ENCODE assay signal across 19 cellular contexts in genomic region chr15:73087121-73087520, GRCh38.
"Had no signal": no experiment of that assay in that cellular context is flagged by ENCODE, and none has a peak within 500 bp of the region (broad histone marks: within the 10 kb centered on the region; RNA-seq: fewer than 3 reads in every experiment).

No MANE protein-coding gene starts in this region.

- H3K9me3 ChIP-seq: neutrophil, right lobe of liver, suprapubic skin, thyroid gland had no signal

- H3K36me3 ChIP-seq: heart left ventricle, neutrophil, right lobe of liver, suprapubic skin, thyroid gland had no signal

- H3K27me3 ChIP-seq: right lobe of liver, suprapubic skin, thyroid gland had no signal

- H3K27ac ChIP-seq: heart left ventricle, neutrophil, psoas muscle, right lobe of liver, suprapubic skin, thyroid gland had no signal

- DNase-seq: effector CD4-positive, alpha-beta T cell; foreskin melanocyte; heart left ventricle; hypothalamus; islet precursor cell; mammary epithelial cell; naive thymus-derived CD4-positive, alpha-beta T cell; psoas muscle; retina; right lobe of liver; stimulated activated CD4-positive, alpha-beta T cell treated with anti-CD3 and anti-CD28 coated beads, Interleukin-4, amount 100 ng/mL, for 1 hour; stimulated activated CD8-positive, alpha-beta memory T cell treated with anti-CD3 and anti-CD28 coated beads, Interleukin-4, amount 100 ng/mL, for 48 hours; stimulated activated naive CD8-positive, alpha-beta T cell treated with anti-CD3 and anti-CD28 coated beads, Interleukin-15, Interleukin-2, amounts not matched to agents 100 U/mL and 50 U/mL, for 24 hours; thyroid gland had no signal

- ATAC-seq: heart left ventricle; left lobe of liver; naive thymus-derived CD4-positive, alpha-beta T cell; psoas muscle; right lobe of liver; stimulated activated effector memory CD8-positive, alpha-beta T cell treated with anti-CD3 and anti-CD28 coated beads, Interleukin-12 subunit alpha, Interleukin-12 subunit beta, amount 100 ng/mL, for 72 hours; stimulated activated naive CD8-positive, alpha-beta T cell treated with anti-CD3 and anti-CD28 coated beads, Interleukin-15, Interleukin-2, amounts not matched to agents 100 U/mL and 50 U/mL, for 24 hours had no signal

- FAIRE-seq: urothelium cell line had no signal

- H3K4me3 ChIP-seq: heart left ventricle, psoas muscle, right lobe of liver, suprapubic skin, thyroid gland had no signal
